ENCODE assay signal across 9 cellular contexts in genomic region chr16:21156767-21157467, GRCh38. TPM values are rescaled to one million over a fixed set of nuclear protein-coding genes. Genes with fewer than 3 reads are reported as not detected.
DNase-seq lines count a peak whose midpoint lies in the region; ATAC-seq, FAIRE-seq and TF ChIP-seq lines count a peak whose summit lies in the region.
"Had no signal": no experiment of that assay in that cellular context is flagged by ENCODE, and none has a peak within 500 bp of the region (broad histone marks: within the 10 kb centered on the region; RNA-seq: fewer than 3 reads in every experiment).

No MANE protein-coding gene starts in this region.

- FAIRE-seq in GM18507 (lab: Jason Lieb, UNC) = peak; percentile 58

- H3K27me3 Mint-ChIP-seq in activated T-cell treated with anti-CD3 and anti-CD28 coated beads, Interleukin-2, amount 50 U/mL, for 24 hours = no peaks in the 10 kb centered on the region

- peaks cover 26% of the 10 kb centered on the region for H3K4me1 Mint-ChIP-seq in activated T-cell treated with anti-CD3 and anti-CD28 coated beads, Interleukin-2, amount 50 U/mL, for 24 hours (ENCODE audit: low read depth)

- no peaks in the 10 kb centered on the region for H3K9me3 ChIP-seq in right atrium auricular region
- H3K9me3 ChIP-seq: neutrophil had no signal

- no peak for ATAC-seq in GM19463 (IDR thresholded peaks at IDR 0.05; ENCODE audit: unreplicated experiment)

- no peak overlapping the region for H3K27ac ChIP-seq in right atrium auricular region
- H3K27ac ChIP-seq: neutrophil had no signal

- no peaks in the 10 kb centered on the region for H3K9me3 Mint-ChIP-seq in activated T-cell treated with anti-CD3 and anti-CD28 coated beads, Interleukin-2, amount 50 U/mL, for 24 hours

- H3K4me1 ChIP-seq in right atrium auricular region = peaks cover 0 to 40% of the 10 kb centered on the region in 2 donors

- H3K36me3 ChIP-seq in right atrium auricular region = no peaks in the 10 kb centered on the region
- H3K36me3 ChIP-seq: neutrophil had no signal

- H3K4me3 Mint-ChIP-seq in activated T-cell treated with anti-CD3 and anti-CD28 coated beads, Interleukin-2, amount 50 U/mL, for 24 hours = no peak overlapping the region

- peaks cover 9% of the 10 kb centered on the region for H3K36me3 Mint-ChIP-seq in activated T-cell treated with anti-CD3 and anti-CD28 coated beads, Interleukin-2, amount 50 U/mL, for 24 hours (ENCODE audit: low read depth)

- peak; percentile 37 to 73 for TF ChIP-seq CTCF in right atrium auricular region (IDR thresholded peaks at IDR 0.05)

- H3K4me3 ChIP-seq in right atrium auricular region = no peak overlapping the region

- no peak overlapping the region for H3K27ac Mint-ChIP-seq in activated T-cell treated with anti-CD3 and anti-CD28 coated beads, Interleukin-2, amount 50 U/mL, for 24 hours

- no peaks in the 10 kb centered on the region for H3K27me3 ChIP-seq in right atrium auricular region
- H3K27me3 ChIP-seq: neutrophil had no signal

- peak; percentile 51 for DNase-seq in Ammon's horn (ENCODE audit: low spot score)
- DNase-seq in GM18507 (ENCODE audit: extremely low spot score, insufficient read length, low read depth) = peak; percentile 28
- DNase-seq in NCI-H2227 (lab: John Stamatoyannopoulos, UW; ENCODE audit: unreplicated experiment) = peak; percentile 71
- peak; percentile 82 for DNase-seq in amniotic epithelial cell (ENCODE audit: low read depth)
- DNase-seq in right atrium auricular region (ENCODE audit: low spot score) = no peak
- peak; percentile 65 for DNase-seq in retina
- DNase-seq in activated T-cell treated with anti-CD3 and anti-CD28 coated beads, Interleukin-2, amount 50 U/mL, for 24 hours = no peak

RNA-seq across cellular contexts. Expression of gene LDAF1, which starts 1.6 kb away (rescaled TPM):
- total RNA-seq in right atrium auricular region = 100 to 1,000 TPM in 1 of 2 donors, 10 to 100 TPM in 1; 81.8 to 110 TPM

RNA-seq across cellular contexts. Expression of gene DNAH3, which starts 6.3 kb away (rescaled TPM):
- under 1 TPM in 1 of 2 donors, not detected in 1; 0.20 TPM for total RNA-seq in right atrium auricular region

RNA-seq across cellular contexts. Expression of gene ZP2, which starts 54.5 kb away (rescaled TPM):
- not detected for total RNA-seq in right atrium auricular region

Comparison
In these comparisons a context has a peak if more than half of its experiments do, and no peak if none do; other contexts are left out.
1. DNase-seq: peak in Ammon's horn (single experiment), GM18507 (single experiment), NCI-H2227 (single experiment), amniotic epithelial cell (single experiment) and retina (single experiment); none in right atrium auricular region (single experiment) and activated T-cell treated with anti-CD3 and anti-CD28 coated beads, Interleukin-2, amount 50 U/mL, for 24 hours (single experiment).